Comparison of ENCODE assay signal across 27 cellular contexts in genomic region chr1:10250663-10251062, GRCh38. TPM values are rescaled to one million over a fixed set of nuclear protein-coding genes. Genes with fewer than 3 reads are reported as not detected.
DNase-seq lines count a peak whose midpoint lies in the region; ATAC-seq and TF ChIP-seq lines count a peak whose summit lies in the region.
"Had no signal": no experiment of that assay in that cellular context is flagged by ENCODE, and none has a peak within 500 bp of the region (broad histone marks: within the 10 kb centered on the region; RNA-seq: fewer than 3 reads in every experiment).

No MANE protein-coding gene starts in this region.

- H3K4ac ChIP-seq in trophoblast cell (ENCODE audit: low read depth, low read length): peak overlapping the region; percentile 4

- intact Hi-C loops in Right ventricle myocardium inferior (cut with DNase I): loop anchor here (1.0 to 5.0 kb wide), 2 partner anchors 23 to 37 kb away; no protein-coding TSS in a partner anchor

- H3K9me3 Mint-ChIP-seq in endothelial cell (ENCODE audit: unreplicated experiment): no peaks in the 10 kb centered on the region
- H3K9me3 Mint-ChIP-seq: activated naive CD4-positive, alpha-beta T cell treated with anti-CD3 and anti-CD28 coated beads, Interleukin-2, amount 50 U/mL, for 72 hours; activated T-helper 17 cell treated with anti-CD3 and anti-CD28 coated beads, Interleukin-2, amount 50 U/mL, for 72 hours; CD14-positive monocyte; naive thymus-derived CD4-positive, alpha-beta T cell; stimulated activated memory B cell treated with anti-CD40 and anti-IgM and Interleukin-4, amounts not matched to agents 10 μg/mL and 1 μg/mL and 100 μg/mL, for 72 hours had no signal

- H3K4me3 Mint-ChIP-seq in endothelial cell (ENCODE audit: unreplicated experiment): no peak overlapping the region
- H3K4me3 Mint-ChIP-seq: activated T-helper 17 cell treated with anti-CD3 and anti-CD28 coated beads, Interleukin-2, amount 50 U/mL, for 72 hours; CD14-positive monocyte; naive thymus-derived CD4-positive, alpha-beta T cell; stimulated activated memory B cell treated with anti-CD40 and anti-IgM and Interleukin-4, amounts not matched to agents 10 μg/mL and 1 μg/mL and 100 μg/mL, for 72 hours had no signal

- H2AK5ac ChIP-seq in trophoblast cell (ENCODE audit: low read length): no peak overlapping the region

- H3K18ac ChIP-seq in trophoblast cell (ENCODE audit: low read length): no peak overlapping the region

- no peak overlapping the region for H4K8ac ChIP-seq in trophoblast cell (ENCODE audit: low read depth, low read length)

- TF ChIP-seq CTCF in endothelial cell (IDR thresholded peaks at IDR 0.05; ENCODE audit: unreplicated experiment): no peak

- peak; percentile 51 for DNase-seq in D341Med (ENCODE audit: low spot score)
- peak; percentile 64 for DNase-seq in NCI-H510A treated with DMSO at 0.1 percent for 48 hours (lab: John Stamatoyannopoulos, UW)
- DNase-seq in endothelial cell (ENCODE audit: low spot score): no peak
- no peak for DNase-seq in trophoblast cell
- no peak for DNase-seq in cerebellum (ENCODE audit: low spot score)
- no peak for DNase-seq in Right ventricle myocardium inferior (ENCODE audit: missing footprints)
- DNase-seq: activated CD4-positive, alpha-beta T cell treated with anti-CD3 and anti-CD28 coated beads, Interleukin-2, amount 50 U/mL, for 48 hours; activated CD4-positive, CD25-positive, alpha-beta regulatory T cell; activated CD8-positive, alpha-beta memory T cell treated with anti-CD3 and anti-CD28 coated beads, Interleukin-2, amount 50 U/mL, for 48 hours; anterior cingulate cortex; dorsolateral prefrontal cortex; EL; foreskin melanocyte; hippocampal formation; left ventricle myocardium superior; naive thymus-derived CD4-positive, alpha-beta T cell; NCI-H1092 treated with DMSO at 0.1 percent for 48 hours; NCI-H2029 treated with DMSO at 0.1 percent for 48 hours; stimulated activated CD4-positive, alpha-beta T cell treated with anti-CD3 and anti-CD28 coated beads, Interleukin-4, amount 100 ng/mL, for 1 hour; T1000 had no signal

- H3K4me2 ChIP-seq in trophoblast cell (ENCODE audit: low read length): no peak overlapping the region

- peaks cover 0 to 3% of the 10 kb centered on the region in 2 experiments for H3K4me1 ChIP-seq in trophoblast cell (ENCODE audit: control insufficient read depth in 1 of 2, insufficient read depth in 2 of 2, low read length in 2 of 2)

- H3K27me3 ChIP-seq in trophoblast cell (ENCODE audit: insufficient read depth, low read length): no peaks in the 10 kb centered on the region
- H3K27me3 ChIP-seq: dorsolateral prefrontal cortex had no signal

- no CpG with 5 or more reads among the region's 7 CpGs for WGBS in trophoblast cell (ENCODE audit: extremely low coverage, insufficient coverage, insufficient read length)

- ATAC-seq in HG03432 (IDR thresholded peaks at IDR 0.05; ENCODE audit: unreplicated experiment): no peak
- ATAC-seq in Right ventricle myocardium inferior: no peak
- ATAC-seq in GM18498 (IDR thresholded peaks at IDR 0.05; ENCODE audit: unreplicated experiment): no peak
- ATAC-seq: activated naive CD4-positive, alpha-beta T cell treated with anti-CD3 and anti-CD28 coated beads, Interleukin-2, amount 50 U/mL, for 72 hours; left ventricle myocardium superior; naive thymus-derived CD4-positive, alpha-beta T cell; stimulated activated memory B cell treated with anti-CD40 and anti-IgM and Interleukin-4, amounts not matched to agents 10 μg/mL and 1 μg/mL and 100 μg/mL, for 72 hours had no signal

- no peak overlapping the region for H2BK120ac ChIP-seq in trophoblast cell (ENCODE audit: insufficient read depth, low read length, poor library complexity)

- H3K36me3 ChIP-seq in trophoblast cell (ENCODE audit: control insufficient read depth in 1 of 2, insufficient read depth in 2 of 2, low read length in 2 of 2): no peaks in the 10 kb centered on the region
- H3K36me3 ChIP-seq: thoracic aorta had no signal

- no peaks in the 10 kb centered on the region for H3K79me1 ChIP-seq in trophoblast cell (ENCODE audit: low read length)

- no peak overlapping the region for H3K9ac ChIP-seq in trophoblast cell (ENCODE audit: low read length)

- H2BK12ac ChIP-seq in trophoblast cell (ENCODE audit: low read length): no peak overlapping the region

- H3K27ac ChIP-seq in trophoblast cell (ENCODE audit: low read depth, low read length): no peak overlapping the region
- H3K27ac ChIP-seq: thoracic aorta had no signal

- no peak overlapping the region for H3K14ac ChIP-seq in trophoblast cell (ENCODE audit: low read length)

- H3K36me3 Mint-ChIP-seq in endothelial cell (ENCODE audit: low read depth, unreplicated experiment): peaks cover 16% of the 10 kb centered on the region

- no peak overlapping the region for H3K23ac ChIP-seq in trophoblast cell (ENCODE audit: low read length)

- H3K79me2 ChIP-seq in trophoblast cell (ENCODE audit: control insufficient read depth, insufficient read depth, low read length, poor library complexity): no peaks in the 10 kb centered on the region

- no peak overlapping the region for H3K4me3 ChIP-seq in trophoblast cell (ENCODE audit: low read depth, low read length)
- H3K4me3 ChIP-seq: dorsolateral prefrontal cortex, thoracic aorta had no signal

- no peak overlapping the region for H2BK5ac ChIP-seq in trophoblast cell (ENCODE audit: low read depth, low read length, poor library complexity)

- H3K27me3 Mint-ChIP-seq in endothelial cell (ENCODE audit: unreplicated experiment): no peaks in the 10 kb centered on the region
- H3K27me3 Mint-ChIP-seq: activated T-helper 17 cell treated with anti-CD3 and anti-CD28 coated beads, Interleukin-2, amount 50 U/mL, for 72 hours; naive thymus-derived CD4-positive, alpha-beta T cell; stimulated activated memory B cell treated with anti-CD40 and anti-IgM and Interleukin-4, amounts not matched to agents 10 μg/mL and 1 μg/mL and 100 μg/mL, for 72 hours had no signal

- H4K91ac ChIP-seq in trophoblast cell (ENCODE audit: low read depth, low read length): no peak overlapping the region

- H2AFZ ChIP-seq in trophoblast cell (ENCODE audit: insufficient read depth, low read length, poor library complexity): no peak overlapping the region

- no peak overlapping the region for H4K12ac ChIP-seq in trophoblast cell (ENCODE audit: low read depth, low read length)

- peaks cover 11% of the 10 kb centered on the region for H3K4me1 Mint-ChIP-seq in endothelial cell (ENCODE audit: unreplicated experiment)
- H3K4me1 Mint-ChIP-seq: activated T-helper 17 cell treated with anti-CD3 and anti-CD28 coated beads, Interleukin-2, amount 50 U/mL, for 72 hours; stimulated activated memory B cell treated with anti-CD40 and anti-IgM and Interleukin-4, amounts not matched to agents 10 μg/mL and 1 μg/mL and 100 μg/mL, for 72 hours had no signal

- no peaks in the 10 kb centered on the region for H3K9me3 ChIP-seq in trophoblast cell (ENCODE audit: insufficient read depth, low read depth, low read length)
- H3K9me3 ChIP-seq: thoracic aorta had no signal

- H3K27ac Mint-ChIP-seq in endothelial cell (ENCODE audit: unreplicated experiment): peak overlapping the region; percentile 64
- H3K27ac Mint-ChIP-seq: activated naive CD4-positive, alpha-beta T cell treated with anti-CD3 and anti-CD28 coated beads, Interleukin-2, amount 50 U/mL, for 72 hours; activated T-helper 17 cell treated with anti-CD3 and anti-CD28 coated beads, Interleukin-2, amount 50 U/mL, for 72 hours; naive thymus-derived CD4-positive, alpha-beta T cell; stimulated activated memory B cell treated with anti-CD40 and anti-IgM and Interleukin-4, amounts not matched to agents 10 μg/mL and 1 μg/mL and 100 μg/mL, for 72 hours had no signal

RNA-seq across cellular contexts. Expression of gene KIF1B, which starts 40.3 kb away (rescaled TPM):
- total RNA-seq in endothelial cell (ENCODE audit: unreplicated experiment) (111 TPM), cerebellum (264 TPM), Right ventricle myocardium inferior (70.0 TPM)
- 22.7 and 23.1 TPM in 2 replicates for polyA plus RNA-seq in trophoblast cell (2013)

Comparison
In these comparisons a context has a peak if more than half of its experiments do, and no peak if none do; other contexts are left out.
1. DNase-seq: peak in D341Med (single experiment) and NCI-H510A treated with DMSO at 0.1 percent for 48 hours (single experiment); none in endothelial cell (single experiment), trophoblast cell (0 of 2), cerebellum (single experiment) and Right ventricle myocardium inferior (single experiment).